22 cellular contexts compared by ENCODE assay signal in genomic region chr16:17561056-17561455, GRCh38.
"Had no signal": no experiment of that assay in that cellular context is flagged by ENCODE, and none has a peak within 500 bp of the region (broad histone marks: within the 10 kb centered on the region; RNA-seq: fewer than 3 reads in every experiment).

No MANE protein-coding gene starts in this region.

- H3K9me3 ChIP-seq: colonic mucosa, esophagus squamous epithelium, lower lobe of right lung, pancreas, suprapubic skin, tibial artery had no signal

- H3K36me3 Mint-ChIP-seq: naive B cell; stimulated activated effector memory CD8-positive, alpha-beta T cell treated with anti-CD3 and anti-CD28 coated beads, Interleukin-12 subunit alpha, Interleukin-12 subunit beta, amount 100 ng/mL, for 72 hours had no signal

- H3K27ac Mint-ChIP-seq: memory B cell; naive B cell; nephron; progenitor cell of endocrine pancreas; stimulated activated effector memory CD8-positive, alpha-beta T cell treated with anti-CD3 and anti-CD28 coated beads, Interleukin-12 subunit alpha, Interleukin-12 subunit beta, amount 100 ng/mL, for 72 hours had no signal

- H3K36me3 ChIP-seq: colonic mucosa, esophagus squamous epithelium, gastroesophageal sphincter, left ventricle myocardium inferior, lower lobe of right lung, pancreas, suprapubic skin, tibial artery had no signal

- H3K9me3 Mint-ChIP-seq: nephron; stimulated activated effector memory CD8-positive, alpha-beta T cell treated with anti-CD3 and anti-CD28 coated beads, Interleukin-12 subunit alpha, Interleukin-12 subunit beta, amount 100 ng/mL, for 72 hours had no signal

- ATAC-seq: gastroesophageal sphincter; lower lobe of right lung; pancreas; right cardiac atrium; stimulated activated effector memory CD8-positive, alpha-beta T cell treated with anti-CD3 and anti-CD28 coated beads, Interleukin-12 subunit alpha, Interleukin-12 subunit beta, amount 100 ng/mL, for 72 hours; stimulated activated naive CD8-positive, alpha-beta T cell treated with anti-CD3 and anti-CD28 coated beads, Interleukin-15, Interleukin-2, amounts not matched to agents 100 U/mL and 50 U/mL, for 24 hours had no signal

- H3K27ac ChIP-seq: colonic mucosa, esophagus squamous epithelium, gastroesophageal sphincter, left ventricle myocardium inferior, lower lobe of right lung, pancreas, suprapubic skin, tibial artery had no signal

- H3K27me3 ChIP-seq: colonic mucosa, suprapubic skin had no signal

- H3K4me3 ChIP-seq: colonic mucosa, esophagus squamous epithelium, gastroesophageal sphincter, left ventricle myocardium inferior, lower lobe of right lung, pancreas, suprapubic skin, tibial artery had no signal

- DNase-seq: colonic mucosa; dermis blood vessel endothelial cell; esophagus squamous epithelium; foreskin fibroblast; glutamatergic neuron; left ventricle myocardium inferior; lower lobe of right lung; midbrain; naive B cell; occipital lobe; pancreas; right cardiac atrium; stimulated activated CD4-positive, alpha-beta T cell treated with anti-CD3 and anti-CD28 coated beads, Interleukin-4, amount 100 ng/mL, for 1 hour; stimulated activated CD8-positive, alpha-beta memory T cell treated with anti-CD3 and anti-CD28 coated beads, Interleukin-4, amount 100 ng/mL, for 48 hours; stimulated activated naive CD8-positive, alpha-beta T cell treated with anti-CD3 and anti-CD28 coated beads, Interleukin-15, Interleukin-2, amounts not matched to agents 100 U/mL and 50 U/mL, for 24 hours; tibial artery had no signal

- H3K4me1 Mint-ChIP-seq: nephron; stimulated activated effector memory CD8-positive, alpha-beta T cell treated with anti-CD3 and anti-CD28 coated beads, Interleukin-12 subunit alpha, Interleukin-12 subunit beta, amount 100 ng/mL, for 72 hours had no signal

- H3K4me1 ChIP-seq: colonic mucosa, gastroesophageal sphincter, left ventricle myocardium inferior, lower lobe of right lung, pancreas, tibial artery had no signal

- H3K4me3 Mint-ChIP-seq: memory B cell; naive B cell; nephron; stimulated activated effector memory CD8-positive, alpha-beta T cell treated with anti-CD3 and anti-CD28 coated beads, Interleukin-12 subunit alpha, Interleukin-12 subunit beta, amount 100 ng/mL, for 72 hours had no signal
